ENCODE assay signal across 10 cellular contexts in the genomic region with DNA sequence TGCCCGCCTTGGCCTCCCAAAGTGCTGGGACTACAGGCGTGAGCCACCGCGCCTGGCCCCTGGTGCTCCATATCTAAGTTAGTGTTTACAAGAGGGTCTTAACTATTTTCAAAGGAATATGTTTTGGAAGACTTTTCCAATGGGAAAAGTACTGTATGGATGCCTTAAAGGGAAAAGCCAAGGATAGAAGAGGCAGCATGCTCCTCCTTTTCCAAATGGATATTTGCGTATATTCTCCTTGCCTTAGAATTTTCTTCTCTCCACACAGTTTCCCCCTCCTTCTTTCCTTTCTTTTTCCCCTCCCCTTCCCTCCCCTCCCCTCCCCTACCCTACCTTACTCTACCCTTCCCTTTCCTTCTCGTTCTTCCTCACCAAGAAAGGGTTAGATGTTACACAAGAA.
"Had no signal": no experiment of that assay in that cellular context is flagged by ENCODE, and none has a peak within 500 bp of the region (broad histone marks: within the 10 kb centered on the region; RNA-seq: fewer than 3 reads in every experiment).

No MANE protein-coding gene starts in this region.

- H3K4me2 ChIP-seq: GM23338 had no signal

- H2AFZ ChIP-seq: GM23338 had no signal

- H3K4me3 ChIP-seq: GM23338, HAP-1 had no signal

- H3K4me1 ChIP-seq: HAP-1 had no signal

- FAIRE-seq: H1, H54 had no signal

- ATAC-seq: GM23338, HCT116 had no signal

- H3K9me3 ChIP-seq: HAP-1 had no signal

- DNase-seq: GOT3, H7, H9, HCEC 1CT, HFFc6 had no signal

- H3K36me3 ChIP-seq: HAP-1 had no signal
